In the genomic region with DNA sequence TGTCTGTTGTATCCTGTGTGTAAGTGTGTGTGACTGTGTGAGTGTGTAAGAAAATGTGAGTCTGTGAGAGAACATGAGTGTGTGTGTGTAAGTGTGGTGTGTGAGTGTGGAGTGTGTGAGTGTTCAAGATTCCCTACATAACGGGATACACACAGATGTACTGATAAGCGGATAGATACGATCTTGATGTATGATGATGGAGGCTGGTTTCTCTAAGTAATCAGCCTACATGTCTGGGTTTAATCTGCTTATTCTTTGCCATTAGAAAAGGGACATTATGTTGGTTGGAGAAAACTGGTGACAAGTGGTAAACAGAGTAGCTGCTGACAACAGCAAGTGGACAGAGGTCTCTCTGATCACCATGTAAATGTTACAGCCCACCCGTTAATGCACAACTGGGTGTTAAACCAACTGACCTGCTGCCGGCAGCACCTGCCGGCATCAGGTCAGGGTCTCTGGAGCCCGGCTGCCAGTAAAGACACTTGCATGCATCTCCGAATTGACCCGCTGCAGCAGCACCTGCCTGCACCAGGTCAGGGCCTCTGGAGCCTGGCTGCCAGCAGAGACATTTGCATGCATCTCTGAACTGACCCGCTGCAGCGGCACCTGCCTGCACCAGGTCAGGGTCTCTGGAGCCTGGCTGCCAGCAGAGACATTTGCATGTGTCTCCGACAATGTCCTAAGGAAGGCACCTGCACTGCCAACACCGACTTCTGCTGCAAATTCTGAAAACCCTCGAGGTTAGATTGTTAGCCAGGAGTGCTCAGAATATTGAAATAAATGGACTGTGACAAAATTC, we compare ENCODE assay signal across 1 cellular context.
TF ChIP-seq lines count a peak whose summit lies in the region.

No MANE protein-coding gene starts in this region.

TF ChIP-seq in SK-N-SH, 30 proteins besides CTCF, POLR2A, EP300 and RAD21 (continued from another document):
- TF ChIP-seq FOXM1 (IDR thresholded peaks at IDR 0.05; ENCODE audit: low read depth) (no peak), EZH2phosphoT487 (IDR thresholded peaks at IDR 0.05; ENCODE audit: borderline replicate concordance, low read depth) (no peak), TCF12 (IDR thresholded peaks at IDR 0.05) (no peak), POLR2AphosphoS5 (IDR thresholded peaks at IDR 0.05; ENCODE audit: low read depth, low read length) (no peak), FOXJ3 (CRISPR knock-in tag; IDR thresholded peaks at IDR 0.05) (no peak), SIN3A (IDR thresholded peaks at IDR 0.05; ENCODE audit: borderline replicate concordance, low read depth, low read length) (no peak), RXRA (IDR thresholded peaks at IDR 0.05; ENCODE audit: borderline replicate concordance, low read depth) (no peak), JUND (IDR thresholded peaks at IDR 0.05) (no peak), RFX5 (IDR thresholded peaks at IDR 0.05; ENCODE audit: low read length) (no peak), NFIC (IDR thresholded peaks at IDR 0.05; ENCODE audit: borderline replicate concordance) (no peak)
- TF ChIP-seq, protein P1, sequence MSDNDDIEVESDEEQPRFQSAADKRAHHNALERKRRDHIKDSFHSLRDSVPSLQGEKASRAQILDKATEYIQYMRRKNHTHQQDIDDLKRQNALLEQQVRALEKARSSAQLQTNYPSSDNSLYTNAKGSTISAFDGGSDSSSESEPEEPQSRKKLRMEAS (IDR thresholded peaks at IDR 0.05; ENCODE audit: low read depth), result no peak
- TF ChIP-seq, protein P2, sequence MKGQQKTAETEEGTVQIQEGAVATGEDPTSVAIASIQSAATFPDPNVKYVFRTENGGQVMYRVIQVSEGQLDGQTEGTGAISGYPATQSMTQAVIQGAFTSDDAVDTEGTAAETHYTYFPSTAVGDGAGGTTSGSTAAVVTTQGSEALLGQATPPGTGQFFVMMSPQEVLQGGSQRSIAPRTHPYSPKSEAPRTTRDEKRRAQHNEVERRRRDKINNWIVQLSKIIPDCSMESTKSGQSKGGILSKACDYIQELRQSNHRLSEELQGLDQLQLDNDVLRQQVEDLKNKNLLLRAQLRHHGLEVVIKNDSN (IDR thresholded peaks at IDR 0.05; ENCODE audit: borderline replicate concordance, low read depth), result no peak
- TF ChIP-seq, protein P3, sequence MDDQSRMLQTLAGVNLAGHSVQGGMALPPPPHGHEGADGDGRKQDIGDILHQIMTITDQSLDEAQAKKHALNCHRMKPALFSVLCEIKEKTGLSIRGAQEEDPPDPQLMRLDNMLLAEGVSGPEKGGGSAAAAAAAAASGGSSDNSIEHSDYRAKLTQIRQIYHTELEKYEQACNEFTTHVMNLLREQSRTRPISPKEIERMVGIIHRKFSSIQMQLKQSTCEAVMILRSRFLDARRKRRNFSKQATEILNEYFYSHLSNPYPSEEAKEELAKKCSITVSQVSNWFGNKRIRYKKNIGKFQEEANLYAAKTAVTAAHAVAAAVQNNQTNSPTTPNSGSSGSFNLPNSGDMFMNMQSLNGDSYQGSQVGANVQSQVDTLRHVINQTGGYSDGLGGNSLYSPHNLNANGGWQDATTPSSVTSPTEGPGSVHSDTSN (IDR thresholded peaks at IDR 0.05), result no peak
